Comparison of ENCODE assay signal across 8 cellular contexts in the genomic region with DNA sequence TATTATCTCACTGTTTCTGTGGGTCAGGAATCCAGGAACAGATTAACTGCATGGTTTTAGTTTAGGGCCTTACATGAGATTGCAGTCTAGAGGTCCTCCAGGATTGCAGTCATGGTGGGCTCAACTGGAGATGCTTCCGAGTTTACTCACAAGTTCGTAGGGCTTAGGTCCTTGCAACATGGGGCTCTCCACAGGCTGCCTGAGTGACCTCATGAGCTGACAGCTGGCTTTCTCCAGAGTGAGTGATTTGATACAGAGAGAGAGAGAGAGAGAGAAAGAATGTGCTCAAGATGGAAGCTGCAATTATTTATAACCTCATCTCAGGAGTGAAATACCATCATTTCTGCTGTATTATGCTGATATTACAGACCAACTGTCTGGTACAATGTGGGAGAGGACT.
"Had no signal": no experiment of that assay in that cellular context is flagged by ENCODE, and none has a peak within 500 bp of the region (broad histone marks: within the 10 kb centered on the region; RNA-seq: fewer than 3 reads in every experiment).

No MANE protein-coding gene starts in this region.

- H3K9ac ChIP-seq: GM23248 had no signal

- H3K36me3 ChIP-seq: HAP-1 had no signal

- H3K9me3 ChIP-seq: HAP-1 had no signal

- H3K27ac ChIP-seq: GM23248, HL-60 had no signal

- ATAC-seq: HCT116, HepG2 had no signal

- H2AFZ ChIP-seq: GM23248 had no signal

- H3K4me3 ChIP-seq: GM23248, HAP-1 had no signal

- DNase-seq: GM23248, GOT3, H7, HFFc6 had no signal
